Comparison of ENCODE assay signal across 8 cellular contexts in genomic region chr20:46013826-46014516, GRCh38. TPM values are rescaled to one million over a fixed set of nuclear protein-coding genes. Genes with fewer than 3 reads are reported as not detected.
DNase-seq lines count a peak whose midpoint lies in the region; ATAC-seq and TF ChIP-seq lines count a peak whose summit lies in the region.

No MANE protein-coding gene starts in this region.

- ATAC-seq in GM21723 (IDR thresholded peaks at IDR 0.05; ENCODE audit: unreplicated experiment) (peak; percentile 85), HG02981 (IDR thresholded peaks at IDR 0.05; ENCODE audit: unreplicated experiment) (no peak)
- ATAC-seq in activated naive CD4-positive, alpha-beta T cell treated with anti-CD3 and anti-CD28 coated beads, Interleukin-2, amount 50 U/mL, for 72 hours, result peak; percentile 90 to 92

- peaks cover 0 to 1% of the 10 kb centered on the region in 2 donors for H3K36me3 Mint-ChIP-seq in CD4-positive, alpha-beta memory T cell
- H3K36me3 Mint-ChIP-seq in activated naive CD4-positive, alpha-beta T cell treated with anti-CD3 and anti-CD28 coated beads, Interleukin-2, amount 50 U/mL, for 72 hours, result peaks cover 12 to 16% of the 10 kb centered on the region in 2 donors

- CTCF ChIA-PET in CD4-positive, alpha-beta memory T cell (lab: Charles Lee; ENCODE audit: partially characterized antibody), result interaction anchor here (0.6 to 5.2 kb wide), 32 partner anchors 9 to 215 kb away, joined by 3 to 150 read pairs (median 4); partner anchors contain the start of genes PCIF1, SLC12A5 and ZNF335

- H3K36me3 ChIP-seq in CD4-positive, alpha-beta memory T cell (ENCODE audit: insufficient read depth, low read length), result no peaks in the 10 kb centered on the region
- H3K36me3 ChIP-seq in spleen, result peaks cover 0 to 30% (median 0%) of the 10 kb centered on the region in 6 donors

- peak overlapping the region in 1 of 2 donors; percentile 33 for H3K4me3 ChIP-seq in CD4-positive, alpha-beta memory T cell (ENCODE audit: low read length in 2 of 2)
- peak overlapping the region in 6 of 8 donors; percentile 6 to 67 (median 34) for H3K4me3 ChIP-seq in spleen

- peaks cover 50% of the 10 kb centered on the region for H3K4me1 ChIP-seq in CD4-positive, alpha-beta memory T cell (ENCODE audit: insufficient read depth, low read length)
- peaks cover 21 to 62% (median 42%) of the 10 kb centered on the region in 6 donors for H3K4me1 ChIP-seq in spleen

- H3K9me3 ChIP-seq in CD4-positive, alpha-beta memory T cell (ENCODE audit: control insufficient read depth in 1 of 2, low read length in 2 of 2), result no peaks in the 10 kb centered on the region
- H3K9me3 ChIP-seq in spleen, result no peaks in the 10 kb centered on the region

- peaks cover 26 to 61% of the 10 kb centered on the region in 2 donors for H3K27me3 Mint-ChIP-seq in CD4-positive, alpha-beta memory T cell

- H3K27me3 ChIP-seq in CD4-positive, alpha-beta memory T cell (ENCODE audit: insufficient read depth, low read length), result peaks cover 30% of the 10 kb centered on the region
- peaks cover 14 to 57% (median 51%) of the 10 kb centered on the region in 7 donors for H3K27me3 ChIP-seq in spleen (replicated peaks in 1 of 7)

- WGBS in spleen, 5 donors, result 1 to 3% (median 2%) methylated on average over 45 to 67 of the region's 67 CpGs

- peak overlapping the region; percentile 45 to 81 (median 64) for H3K4me3 Mint-ChIP-seq in CD4-positive, alpha-beta memory T cell

- TF ChIP-seq CTCF in spleen (IDR thresholded peaks at IDR 0.05 in 8 of 11, conservative IDR thresholded peaks at IDR 0.05 in 3 of 11), result peak; percentile 72 to 94 (median 84)

- POLR2A ChIA-PET in CD4-positive, alpha-beta memory T cell (lab: Charles Lee; ENCODE audit: partially characterized antibody), result interaction anchor here (1.0 to 2.7 kb wide), 6 partner anchors 10 to 42 kb away, joined by 3 to 18 read pairs (median 4); partner anchors contain the start of gene ZNF335

- peak; percentile 59 to 82 (median 64) for DNase-seq in CD4-positive, alpha-beta memory T cell
- DNase-seq in NCI-H1092 (lab: John Stamatoyannopoulos, UW), result peak; percentile 39
- DNase-seq in SKM-1 (lab: John Stamatoyannopoulos, UW; ENCODE audit: unreplicated experiment), result peak; percentile 37
- peak; percentile 71 to 74 for DNase-seq in activated naive CD4-positive, alpha-beta T cell treated with anti-CD3 and anti-CD28 coated beads, Interleukin-2, amount 50 U/mL, for 72 hours (ENCODE audit: low spot score in 2 of 2)
- peak; percentile 57 for DNase-seq in hepatic stellate cell (ENCODE audit: low spot score)
- peak; percentile 94 for DNase-seq in spleen

- peaks cover 25 to 67% (median 45%) of the 10 kb centered on the region in 4 donors for H3K4me1 Mint-ChIP-seq in CD4-positive, alpha-beta memory T cell

- peaks cover 0 to 5% (median 0%) of the 10 kb centered on the region in 8 donors for H3K9me3 Mint-ChIP-seq in CD4-positive, alpha-beta memory T cell
- H3K9me3 Mint-ChIP-seq in activated naive CD4-positive, alpha-beta T cell treated with anti-CD3 and anti-CD28 coated beads, Interleukin-2, amount 50 U/mL, for 72 hours, result peaks cover 0 to 6% of the 10 kb centered on the region in 2 donors

- intact Hi-C loops in CD4-positive, alpha-beta memory T cell (cut with micrococcal nuclease), result loop anchor here (1.0 to 5.0 kb wide), 5 partner anchors 27 to 673 kb away; partner anchors contain the start of genes NCOA5, TP53RK and ZNF335
- intact Hi-C loops in spleen (cut with DNase I; ENCODE audit: low total_unique reads), result no loop called here

- peak overlapping the region in 3 of 7 donors; percentile 54 to 78 (median 57) for H3K27ac Mint-ChIP-seq in CD4-positive, alpha-beta memory T cell
- H3K27ac Mint-ChIP-seq in activated naive CD4-positive, alpha-beta T cell treated with anti-CD3 and anti-CD28 coated beads, Interleukin-2, amount 50 U/mL, for 72 hours, result no peak overlapping the region

- no peak for TF ChIP-seq POLR2A in spleen (IDR thresholded peaks at IDR 0.05)

- no peak overlapping the region for H3K27ac ChIP-seq in CD4-positive, alpha-beta memory T cell (ENCODE audit: low read depth, low read length)
- H3K27ac ChIP-seq in spleen, result peak overlapping the region in 4 of 8 donors; percentile 6 to 87 (median 68)

RNA-seq across cellular contexts. Expression of gene MMP9, which starts 5.3 kb away (rescaled TPM):
- total RNA-seq in CD4-positive, alpha-beta memory T cell, result 10 to 100 TPM; 32.9 to 35.3 TPM
- polyA plus RNA-seq in CD4-positive, alpha-beta memory T cell, result not detected
- total RNA-seq in activated naive CD4-positive, alpha-beta T cell treated with anti-CD3 and anti-CD28 coated beads, Interleukin-2, amount 50 U/mL, for 72 hours, result under 1 TPM in 1 of 2 donors, not detected in 1; 0.10 TPM
- 100 to 1,000 TPM in 5 of 7 donors, 10 to 100 TPM in 2; 75.2 to 295 (median 168) TPM for total RNA-seq in spleen
- polyA plus RNA-seq in spleen, result 10 to 100 TPM; 33.3 to 49.7 (median 37.1) TPM

RNA-seq across cellular contexts. Expression of gene SLC12A5, which starts 15.0 kb away (rescaled TPM):
- total RNA-seq in CD4-positive, alpha-beta memory T cell, result not detected
- polyA plus RNA-seq in CD4-positive, alpha-beta memory T cell, result not detected
- total RNA-seq in activated naive CD4-positive, alpha-beta T cell treated with anti-CD3 and anti-CD28 coated beads, Interleukin-2, amount 50 U/mL, for 72 hours, result under 1 TPM; 0.34 to 0.66 TPM
- total RNA-seq in spleen, result 1 to 10 TPM in 5 of 7 donors, under 1 TPM in 2; 0.20 to 4.0 (median 2.5) TPM
- 1 to 10 TPM; 1.8 to 8.7 (median 4.1) TPM for polyA plus RNA-seq in spleen

RNA-seq across cellular contexts. Expression of gene ZNF335, which starts 42.0 kb away (rescaled TPM):
- total RNA-seq in CD4-positive, alpha-beta memory T cell, result 10 to 100 TPM; 62.5 to 63.2 TPM
- polyA plus RNA-seq in CD4-positive, alpha-beta memory T cell, result 10 to 100 TPM in 1 of 2 donors, 1 to 10 TPM in 1; 6.4 to 16.5 TPM
- total RNA-seq in activated naive CD4-positive, alpha-beta T cell treated with anti-CD3 and anti-CD28 coated beads, Interleukin-2, amount 50 U/mL, for 72 hours, result 10 to 100 TPM; 31.0 to 62.6 TPM
- 10 to 100 TPM; 25.9 to 46.3 (median 33.8) TPM for total RNA-seq in spleen
- polyA plus RNA-seq in spleen, result 10 to 100 TPM in 2 of 3 donors, 1 to 10 TPM in 1; 8.2 to 17.9 (median 17.8) TPM

Comparison
In these comparisons a context has a peak if more than half of its experiments do, and no peak if none do; other contexts are left out.
1. DNase-seq: peak in every context shown above with its lines; median percentile 94 in spleen; 72 in activated naive CD4-positive, alpha-beta T cell treated with anti-CD3 and anti-CD28 coated beads, Interleukin-2, amount 50 U/mL, for 72 hours; 64 in CD4-positive, alpha-beta memory T cell; 57 in hepatic stellate cell; 39 in NCI-H1092; 37 in SKM-1.
2. RNA of gene MMP9, which starts 5.3 kb away (total RNA-seq): 75.2 to 295 TPM in spleen and 32.9 to 35.3 TPM in CD4-positive, alpha-beta memory T cell; 0.10 TPM in activated naive CD4-positive, alpha-beta T cell treated with anti-CD3 and anti-CD28 coated beads, Interleukin-2, amount 50 U/mL, for 72 hours; every median in the first group is over 10 times any median in the second.